Comparison of ENCODE assay signal across 8 cellular contexts in the genomic region with DNA sequence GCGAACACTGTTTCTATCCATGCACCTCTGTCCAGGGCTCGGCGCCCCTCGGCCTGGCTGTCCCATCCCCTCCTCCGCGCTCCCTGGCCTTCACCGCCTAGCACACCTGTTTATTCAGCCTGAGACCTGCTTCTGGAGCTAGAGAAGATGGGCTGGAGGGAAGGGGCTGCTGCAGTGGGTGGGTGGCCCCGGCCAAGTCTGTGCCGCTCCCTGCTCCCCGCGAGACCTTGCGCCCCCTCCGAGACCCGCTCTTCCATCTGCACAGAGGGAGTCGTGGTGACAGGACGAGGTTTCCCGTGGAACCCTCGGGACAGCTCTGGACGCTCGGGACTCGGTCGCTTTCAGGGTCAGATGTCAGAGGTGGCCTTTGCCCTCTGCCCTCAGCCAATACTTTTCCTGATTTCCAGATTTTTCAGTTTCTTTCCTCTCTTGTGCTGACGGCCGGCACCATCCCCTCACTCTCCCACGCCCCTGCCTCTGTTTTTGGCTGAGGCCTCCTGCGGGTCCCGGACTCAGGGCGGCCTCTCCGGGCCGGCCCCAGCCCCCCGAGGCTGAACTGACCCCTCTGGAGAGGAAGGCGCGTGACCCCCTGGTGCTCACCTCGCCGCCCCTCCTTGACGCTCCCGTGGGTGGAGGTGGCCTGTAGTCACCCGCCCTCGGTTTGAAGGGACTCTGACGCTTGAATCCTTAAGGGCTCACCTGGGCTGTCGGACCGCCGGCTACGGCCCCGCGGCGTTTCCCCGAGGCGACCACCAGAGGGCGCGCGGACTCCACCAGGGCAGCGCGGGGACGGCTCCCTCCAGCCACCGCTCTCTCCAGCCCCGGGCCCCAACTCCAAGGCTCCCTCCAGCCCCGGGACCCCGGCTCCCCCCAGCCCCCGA. TPM values are rescaled to one million over a fixed set of nuclear protein-coding genes. Genes with fewer than 3 reads are reported as not detected.
DNase-seq lines count a peak whose midpoint lies in the region; ATAC-seq and TF ChIP-seq lines count a peak whose summit lies in the region.

No MANE protein-coding gene starts in this region.

- in situ Hi-C loops in mammary epithelial cell (cut with MboI; ENCODE audit: low sequenced_read_pairs in 2 of 2): no loop called here

- peak; percentile 74 for TF ChIP-seq CTCF in AG09309 (IDR thresholded peaks at IDR 0.05; ENCODE audit: control insufficient read depth, insufficient read depth, low read depth, low read length, missing control alignments)
- TF ChIP-seq CTCF in activated B cell treated with CpG ODN at 0.5 μM for 24 hours (IDR thresholded peaks at IDR 0.05): peak; percentile 52
- TF ChIP-seq CTCF in mammary epithelial cell (conservative IDR thresholded peaks at IDR 0.05 in 1 of 2, IDR thresholded peaks at IDR 0.05 in 1 of 2; ENCODE audit: extremely low read depth in 1 of 2, insufficient read depth in 1 of 2, low read depth in 1 of 2, low read length in 2 of 2): peak in 1 of 2 donors; percentile 57

- H2AFZ ChIP-seq in mammary epithelial cell (ENCODE audit: low read depth, low read length): peak overlapping the region; percentile 18

- H3K27ac ChIP-seq in HUES48 (ENCODE audit: low read depth, low read length) (no peak overlapping the region), mammary epithelial cell (ENCODE audit: insufficient read depth, low read depth, low read length) (no peak overlapping the region)

- no TSS peak for BruUV-seq in mammary epithelial cell (replicated peaks; lab: Mats Ljungman, UMichigan)

- no peaks in the 10 kb centered on the region for H4K20me1 ChIP-seq in mammary epithelial cell (ENCODE audit: insufficient read depth, low read length)

- H3K36me3 Mint-ChIP-seq in activated B cell treated with CpG ODN at 0.5 μM for 24 hours (ENCODE audit: low read depth): no peaks in the 10 kb centered on the region

- H3K79me2 ChIP-seq in mammary epithelial cell (ENCODE audit: insufficient read depth, low read length): no peaks in the 10 kb centered on the region

- CTCF ChIA-PET in activated B cell treated with CpG ODN at 0.5 μM for 24 hours (lab: Charles Lee): interaction anchor here (1.1 kb wide), 1 partner anchor 1020 kb away, joined by 3 read pairs; no protein-coding TSS in a partner anchor
- CTCF ChIA-PET in mammary epithelial cell (lab: Charles Lee; ENCODE audit: low non-redundant PET): no interaction called here

- POLR2A ChIA-PET in activated B cell treated with CpG ODN at 0.5 μM for 24 hours (lab: Charles Lee): no interaction called here

- DNase-seq in AG09309 (ENCODE audit: low read depth) (no peak), activated B cell treated with CpG ODN at 0.5 μM for 24 hours (peak; percentile 71), mammary epithelial cell (no peak), left lobe of liver (ENCODE audit: low spot score) (peak; percentile 80)
- DNase-seq in stimulated activated CD4-positive, alpha-beta T cell treated with anti-CD3 and anti-CD28 coated beads, TNF-alpha, amount 100 ng/mL, for 4 hours (ENCODE audit: low read depth in 3 of 3): peak; percentile 44 to 60 (median 46)

- H3K27ac Mint-ChIP-seq in activated B cell treated with CpG ODN at 0.5 μM for 24 hours: no peak overlapping the region

- intact Hi-C loops in activated B cell treated with CpG ODN at 0.5 μM for 24 hours (cut with micrococcal nuclease): loop anchor here (1.0 to 2.0 kb wide), 3 partner anchors 676 to 1454 kb away; no protein-coding TSS in a partner anchor
- intact Hi-C loops in mammary epithelial cell (cut with micrococcal nuclease): loop anchor here (1.0 to 2.0 kb wide), 2 partner anchors 677 to 1020 kb away; no protein-coding TSS in a partner anchor

- peak overlapping the region; percentile 64 for H3K4me2 ChIP-seq in mammary epithelial cell (ENCODE audit: insufficient read depth, low read depth, low read length)

- H3K9me3 ChIP-seq in HUES48 (ENCODE audit: control insufficient read depth, insufficient read depth, low read length): no peaks in the 10 kb centered on the region
- no peaks in the 10 kb centered on the region for H3K9me3 ChIP-seq in mammary epithelial cell (replicated peaks; ENCODE audit: insufficient read depth, low read length)

- WGBS in mammary epithelial cell (ENCODE audit: low coverage, missing lambda C conversion rate): 61% methylated on average over 26 of the region's 60 CpGs

- H3K4me3 ChIP-seq in AG09309 (ENCODE audit: control insufficient read depth, low read depth, low read length) (no peak overlapping the region; the same call in 1 of the 2 replicates), HUES48 (ENCODE audit: low read depth, low read length) (peak overlapping the region; percentile 9; the same call in 1 of the 2 replicates), mammary epithelial cell (replicated peaks in 1 of 3; ENCODE audit: insufficient read depth in 1 of 3, low read depth in 2 of 3, low read length in 3 of 3) (peak overlapping the region in 1 of 3 experiments; percentile 29)

- ATAC-seq in GM19035 (IDR thresholded peaks at IDR 0.05; ENCODE audit: unreplicated experiment) (peak; percentile 62), activated B cell treated with CpG ODN at 0.5 μM for 24 hours (ENCODE audit: low read depth) (peak; percentile 85), left lobe of liver (peak; percentile 91), GM19023 (IDR thresholded peaks at IDR 0.05; ENCODE audit: unreplicated experiment) (no peak)

- H3K36me3 ChIP-seq in HUES48 (ENCODE audit: control insufficient read depth, insufficient read depth, low read length) (no peaks in the 10 kb centered on the region), mammary epithelial cell (ENCODE audit: insufficient read depth, low read length) (no peaks in the 10 kb centered on the region)

- H3K9me3 Mint-ChIP-seq in activated B cell treated with CpG ODN at 0.5 μM for 24 hours: no peaks in the 10 kb centered on the region

- peaks cover 10% of the 10 kb centered on the region for H3K4me1 Mint-ChIP-seq in activated B cell treated with CpG ODN at 0.5 μM for 24 hours

- H3K4me3 Mint-ChIP-seq in activated B cell treated with CpG ODN at 0.5 μM for 24 hours: no peak overlapping the region

- H3K27me3 ChIP-seq in HUES48 (ENCODE audit: control insufficient read depth, insufficient read depth, low read length) (peaks cover 52% of the 10 kb centered on the region), mammary epithelial cell (ENCODE audit: insufficient read depth, low read length) (peaks cover 2% of the 10 kb centered on the region)

- H3K27me3 Mint-ChIP-seq in activated B cell treated with CpG ODN at 0.5 μM for 24 hours: peaks cover 34% of the 10 kb centered on the region

- no peak overlapping the region for H3K9ac ChIP-seq in HUES48 (ENCODE audit: low read depth, low read length)
- no peak overlapping the region for H3K9ac ChIP-seq in mammary epithelial cell (ENCODE audit: insufficient read depth, low read length)

- H3K4me1 ChIP-seq in HUES48 (ENCODE audit: control insufficient read depth, insufficient read depth, low read length) (no peaks in the 10 kb centered on the region), mammary epithelial cell (ENCODE audit: insufficient read depth, low read length) (no peaks in the 10 kb centered on the region)

- dilution Hi-C loops in mammary epithelial cell (cut with HindIII; ENCODE audit: low sequenced_read_pairs): no loop called here

RNA-seq across cellular contexts. Expression of gene SHH, which starts 15.6 kb away (rescaled TPM):
- total RNA-seq in activated B cell treated with CpG ODN at 0.5 μM for 24 hours (not detected in 2 replicates), mammary epithelial cell (not detected), left lobe of liver (17.1 TPM)
- not detected for polyA plus RNA-seq in mammary epithelial cell
- polyA minus RNA-seq in mammary epithelial cell: not detected

Comparison
In these comparisons a context has a peak if more than half of its experiments do, and no peak if none do; other contexts are left out.
1. DNase-seq: peak in activated B cell treated with CpG ODN at 0.5 μM for 24 hours (single experiment), left lobe of liver (single experiment) and stimulated activated CD4-positive, alpha-beta T cell treated with anti-CD3 and anti-CD28 coated beads, TNF-alpha, amount 100 ng/mL, for 4 hours (3 of 3); none in AG09309 (single experiment) and mammary epithelial cell (single experiment).
2. RNA of gene SHH, which starts 15.6 kb away (total RNA-seq): 17.1 TPM in left lobe of liver (single experiment); not detected in mammary epithelial cell and not detected in activated B cell treated with CpG ODN at 0.5 μM for 24 hours; every median in the first group is over 10 times any median in the second.